ENCODE assay signal across 1 cellular context in genomic region chr2:127650785-127651380, GRCh38.
TF ChIP-seq lines count a peak whose summit lies in the region.

No MANE protein-coding gene starts in this region.

TF ChIP-seq in H1, 55 proteins besides CTCF, POLR2A, EP300 and RAD21:
- TF ChIP-seq EZH2 (IDR thresholded peaks at IDR 0.05; ENCODE audit: low read depth, low read length, severe bottlenecking) (no peak), SIX5 (IDR thresholded peaks at IDR 0.05; ENCODE audit: low read depth, low read length) (no peak), CEBPB (IDR thresholded peaks at IDR 0.05; ENCODE audit: low read depth, low read length) (no peak), E2F6 (IDR thresholded peaks at IDR 0.05) (no peak), CHD1 (IDR thresholded peaks at IDR 0.05; ENCODE audit: low read depth, low read length) (no peak), JUND (IDR thresholded peaks at IDR 0.05; ENCODE audit: low read length) (no peak), ASH2L (IDR thresholded peaks at IDR 0.05; ENCODE audit: low read length) (no peak), CTBP2 (IDR thresholded peaks at IDR 0.05; ENCODE audit: borderline replicate concordance, insufficient read depth, insufficient read length, low read length) (no peak), SRF (IDR thresholded peaks at IDR 0.05; ENCODE audit: low read depth, low read length) (no peak), YY1 (IDR thresholded peaks at IDR 0.05; ENCODE audit: low read depth, low read length) (no peak), GTF2F1 (IDR thresholded peaks at IDR 0.05; ENCODE audit: borderline replicate concordance, low read depth, low read length) (no peak)
